Comparison of ENCODE assay signal across 9 cellular contexts in genomic region chr7:76282344-76283253, GRCh38. TPM values are rescaled to one million over a fixed set of nuclear protein-coding genes. Genes with fewer than 3 reads are reported as not detected.
DNase-seq lines count a peak whose midpoint lies in the region; ATAC-seq, FAIRE-seq and TF ChIP-seq lines count a peak whose summit lies in the region.
"Had no signal": no experiment of that assay in that cellular context is flagged by ENCODE, and none has a peak within 500 bp of the region (broad histone marks: within the 10 kb centered on the region; RNA-seq: fewer than 3 reads in every experiment).

No MANE protein-coding gene starts in this region.

- peak overlapping the region; percentile 78 for H3K4me3 ChIP-seq in A549

- 23% methylated on average over 18 of the region's 98 CpGs for WGBS in A549 (ENCODE audit: missing lambda C conversion rate)

- peaks cover 19% of the 10 kb centered on the region for H3K4me1 ChIP-seq in A549

- H3K36me3 Mint-ChIP-seq in mesothelial cell of epicardium: no peaks in the 10 kb centered on the region

- H3K4me1 Mint-ChIP-seq in mesothelial cell of epicardium: peaks cover 12% of the 10 kb centered on the region

- CTCF ChIA-PET in A549 (lab: Yijun Ruan, JAX): interaction anchor here (0.6 to 32.9 kb wide), 11 partner anchors 8 to 105 kb away, joined by 3 to 764 read pairs (median 7); partner anchors contain the start of gene HSPB1

- peak overlapping the region; percentile 69 for H3K4me3 Mint-ChIP-seq in mesothelial cell of epicardium

- H3K27ac Mint-ChIP-seq in mesothelial cell of epicardium: no peak overlapping the region

- peak; percentile 47 to 65 for ATAC-seq in A549
- no peak for ATAC-seq in GM21390 (IDR thresholded peaks at IDR 0.05; ENCODE audit: unreplicated experiment)
- ATAC-seq in HG02623 (IDR thresholded peaks at IDR 0.05; ENCODE audit: unreplicated experiment): no peak

- no peak for FAIRE-seq in A549 (lab: Jason Lieb, UNC)

- H3K9me3 ChIP-seq in A549: no peaks in the 10 kb centered on the region
- H3K9me3 ChIP-seq: neutrophil had no signal

- no peak for TF ChIP-seq EP300 in A549 (IDR thresholded peaks at IDR 0.05)

- no peaks in the 10 kb centered on the region for H3K9me3 Mint-ChIP-seq in mesothelial cell of epicardium

- peak overlapping the region; percentile 99 for H3K4me2 ChIP-seq in A549

- POLR2A ChIA-PET in A549 (lab: Yijun Ruan, JAX): interaction anchor here (0.7 to 1.8 kb wide), 3 partner anchors 9 to 116 kb away, joined by 4 to 6 read pairs (median 5); no protein-coding TSS in a partner anchor

- no peak for DNase-seq in A549 (ENCODE audit: low read depth in 1 of 2, low spot score in 1 of 2)
- peak; percentile 71 for DNase-seq in HuH-7 (ENCODE audit: low spot score)
- DNase-seq in dermis blood vessel endothelial cell: peak; percentile 41
- peak in 1 of 2 experiments; percentile 53 for DNase-seq in mesothelial cell of epicardium (ENCODE audit: low spot score in 2 of 2, unreplicated experiment in 2 of 2)
- DNase-seq in cerebellar nuclear complex (lab: John Stamatoyannopoulos, UW): no peak
- no peak for DNase-seq in NCI-H1694 (lab: John Stamatoyannopoulos, UW)

- H3K27ac ChIP-seq in A549: peak overlapping the region; percentile 84
- H3K27ac ChIP-seq: neutrophil had no signal

- H3K27me3 Mint-ChIP-seq in mesothelial cell of epicardium (ENCODE audit: low read depth): peaks cover 60% of the 10 kb centered on the region

- TF ChIP-seq POLR2A in A549 (IDR thresholded peaks at IDR 0.05; ENCODE audit: low read length): no peak

- TF ChIP-seq CTCF in A549 (IDR thresholded peaks at IDR 0.05): no peak
- no peak for TF ChIP-seq CTCF in mesothelial cell of epicardium (IDR thresholded peaks at IDR 0.05; ENCODE audit: unreplicated experiment)

- no peak for TF ChIP-seq RAD21 in A549 (conservative IDR thresholded peaks at IDR 0.05 in 1 of 2, IDR thresholded peaks at IDR 0.05 in 1 of 2)

TF ChIP-seq in A549, 52 proteins besides CTCF, POLR2A, EP300 and RAD21:
- TF ChIP-seq PBX3 (IDR thresholded peaks at IDR 0.05): no peak
- 0 out of 2 replicates have a peak, but pooled peaks have one; percentile 23 for TF ChIP-seq E2F6 (IDR thresholded peaks at IDR 0.05; ENCODE audit: borderline replicate concordance, low read depth)

RNA-seq across cellular contexts. Expression of gene HSPB1, which starts 19.9 kb away (rescaled TPM):
- 185 and 209 TPM in 2 replicates for polyA plus RNA-seq in A549 (2011; rRNA removed)
- polyA plus RNA-seq in A549 (2012; cell fraction: cytosol; rRNA removed): 1,409 and 1,648 TPM in 2 replicates
- polyA plus RNA-seq in A549 (2012; cell fraction: nucleus; rRNA removed): 1,259 and 1,748 TPM in 2 replicates
- 547 to 666 TPM (median 620 TPM) in 3 replicates for polyA plus RNA-seq in A549 (2017; fragmentation: RNase III; extraction: RNeasy Plus Mini Kit Qiagen cat#74134 plus additional on column Dnase treatment)
- polyA minus RNA-seq in A549 (2011; rRNA and poly(A)+ RNA removed): 41.9 and 74.6 TPM in 2 replicates
- 109 and 120 TPM in 2 replicates for total RNA-seq in dermis blood vessel endothelial cell
- total RNA-seq in mesothelial cell of epicardium: 235 to 241 TPM (median 239 TPM) in 3 replicates

Comparison
In these comparisons a context has a peak if more than half of its experiments do, and no peak if none do; other contexts are left out.
1. ATAC-seq: peak in A549 (2 of 2); none in GM21390 (single experiment) and HG02623 (single experiment).
2. DNase-seq: peak in HuH-7 (single experiment) and dermis blood vessel endothelial cell (single experiment); none in A549 (0 of 2), cerebellar nuclear complex (0 of 2) and NCI-H1694 (single experiment).